Comparison of ENCODE assay signal across 16 cellular contexts in the genomic region with DNA sequence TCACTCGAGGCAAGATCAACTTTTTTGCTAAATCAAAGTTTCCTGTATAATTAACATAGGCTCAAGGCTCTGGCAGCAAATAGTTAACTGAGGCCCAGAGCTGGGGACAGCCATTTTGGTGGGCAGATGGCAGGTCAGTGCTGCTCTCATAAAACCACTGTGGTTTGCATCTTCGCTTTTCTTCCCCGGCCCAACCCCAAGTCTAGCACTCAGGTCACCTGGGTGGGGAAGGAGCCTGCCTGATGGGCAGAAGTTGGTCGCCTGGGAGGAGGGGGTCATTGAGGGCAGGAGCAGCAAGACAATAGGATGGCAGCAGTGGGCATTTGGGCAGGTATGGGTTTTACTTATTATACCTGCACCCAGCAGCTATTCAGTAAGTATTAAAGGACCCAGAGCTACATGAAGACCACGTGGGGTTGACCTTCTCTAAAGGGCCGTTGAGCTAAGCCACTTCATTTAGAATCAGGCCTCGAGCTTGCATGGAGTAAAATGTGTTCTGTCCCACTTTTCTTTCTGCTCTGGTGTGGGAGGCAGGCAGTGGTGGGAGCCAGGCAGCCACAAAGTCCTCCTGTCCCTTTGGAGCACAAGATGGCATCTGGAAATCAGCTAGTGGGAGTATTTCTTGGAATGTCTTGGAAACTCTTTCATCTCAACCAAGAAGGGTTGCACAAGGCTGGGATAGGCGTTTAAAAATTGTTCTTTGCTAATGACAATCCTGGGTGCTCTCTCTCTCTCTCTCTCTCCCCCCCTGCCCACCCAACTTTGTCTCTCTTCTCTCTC.
"Had no signal": no experiment of that assay in that cellular context is flagged by ENCODE, and none has a peak within 500 bp of the region (broad histone marks: within the 10 kb centered on the region; RNA-seq: fewer than 3 reads in every experiment).

No MANE protein-coding gene starts in this region.

- H3K27me3 ChIP-seq: vagina had no signal

- DNase-seq: activated B cell treated with CpG ODN at 0.5 μM for 24 hours; activated CD4-positive, alpha-beta T cell treated with anti-CD3 and anti-CD28 coated beads, Interleukin-2, amount 10 ng/mL, durations not matched to agents 24 days and 14 days; activated CD8-positive, alpha-beta memory T cell treated with anti-CD3 and anti-CD28 coated beads for 24 hours; brain microvascular endothelial cell; cerebellar nuclear complex; pancreas; stimulated activated CD4-positive, alpha-beta T cell treated with anti-CD3 and anti-CD28 coated beads, Interleukin-4, amount 100 ng/mL, for 4 hours; tibial artery had no signal

- H3K27ac Mint-ChIP-seq: activated B cell treated with CpG ODN at 0.5 μM for 24 hours; activated CD4-positive, alpha-beta T cell treated with anti-CD3 and anti-CD28 coated beads, Interleukin-2, amount 10 ng/mL, durations not matched to agents 24 days and 14 days; activated naive CD4-positive, alpha-beta T cell treated with anti-CD3 and anti-CD28 coated beads, Interleukin-2, amount 50 U/mL, for 24 hours; T-helper 1 cell treated with Interleukin-12 subunit alpha and Interleukin-12 subunit beta and Interleukin-4 antibody, amounts not matched to agents 30 μg/mL and 1 μg/mL, for 36 hours had no signal

- H3K4me3 Mint-ChIP-seq: activated B cell treated with CpG ODN at 0.5 μM for 24 hours; activated CD4-positive, alpha-beta T cell treated with anti-CD3 and anti-CD28 coated beads, Interleukin-2, amount 10 ng/mL, durations not matched to agents 24 days and 14 days; activated naive CD4-positive, alpha-beta T cell treated with anti-CD3 and anti-CD28 coated beads, Interleukin-2, amount 50 U/mL, for 24 hours; stimulated activated naive CD8-positive, alpha-beta T cell treated with anti-CD3 and anti-CD28 coated beads, Interleukin-15, amount 100 ng/mL, for 72 hours; T-helper 1 cell treated with Interleukin-12 subunit alpha and Interleukin-12 subunit beta and Interleukin-4 antibody, amounts not matched to agents 30 μg/mL and 1 μg/mL, for 36 hours had no signal

- H3K27ac ChIP-seq: brain microvascular endothelial cell, esophagus muscularis mucosa, left ventricle myocardium inferior, pancreas, skin epidermis, tibial artery, vagina had no signal

- H3K9me3 ChIP-seq: esophagus muscularis mucosa, left ventricle myocardium inferior, pancreas, tibial artery, vagina had no signal

- H3K4me3 ChIP-seq: esophagus muscularis mucosa, left ventricle myocardium inferior, pancreas, skin epidermis, tibial artery, vagina had no signal

- H3K36me3 ChIP-seq: brain microvascular endothelial cell, esophagus muscularis mucosa, left ventricle myocardium inferior, pancreas, tibial artery, vagina had no signal

- H3K9me3 Mint-ChIP-seq: activated B cell treated with CpG ODN at 0.5 μM for 24 hours; activated CD4-positive, alpha-beta T cell treated with anti-CD3 and anti-CD28 coated beads, Interleukin-2, amount 10 ng/mL, durations not matched to agents 24 days and 14 days; activated naive CD4-positive, alpha-beta T cell treated with anti-CD3 and anti-CD28 coated beads, Interleukin-2, amount 50 U/mL, for 24 hours; stimulated activated naive CD8-positive, alpha-beta T cell treated with anti-CD3 and anti-CD28 coated beads, Interleukin-15, amount 100 ng/mL, for 72 hours; T-helper 1 cell treated with Interleukin-12 subunit alpha and Interleukin-12 subunit beta and Interleukin-4 antibody, amounts not matched to agents 30 μg/mL and 1 μg/mL, for 36 hours had no signal

- FAIRE-seq: islet of Langerhans, pancreas had no signal

- H3K36me3 Mint-ChIP-seq: activated naive CD4-positive, alpha-beta T cell treated with anti-CD3 and anti-CD28 coated beads, Interleukin-2, amount 50 U/mL, for 24 hours had no signal

- ATAC-seq: stimulated activated naive CD8-positive, alpha-beta T cell treated with anti-CD3 and anti-CD28 coated beads, Interleukin-15, amount 100 ng/mL, for 72 hours had no signal
